ENCODE assay signal across 8 cellular contexts in the genomic region with DNA sequence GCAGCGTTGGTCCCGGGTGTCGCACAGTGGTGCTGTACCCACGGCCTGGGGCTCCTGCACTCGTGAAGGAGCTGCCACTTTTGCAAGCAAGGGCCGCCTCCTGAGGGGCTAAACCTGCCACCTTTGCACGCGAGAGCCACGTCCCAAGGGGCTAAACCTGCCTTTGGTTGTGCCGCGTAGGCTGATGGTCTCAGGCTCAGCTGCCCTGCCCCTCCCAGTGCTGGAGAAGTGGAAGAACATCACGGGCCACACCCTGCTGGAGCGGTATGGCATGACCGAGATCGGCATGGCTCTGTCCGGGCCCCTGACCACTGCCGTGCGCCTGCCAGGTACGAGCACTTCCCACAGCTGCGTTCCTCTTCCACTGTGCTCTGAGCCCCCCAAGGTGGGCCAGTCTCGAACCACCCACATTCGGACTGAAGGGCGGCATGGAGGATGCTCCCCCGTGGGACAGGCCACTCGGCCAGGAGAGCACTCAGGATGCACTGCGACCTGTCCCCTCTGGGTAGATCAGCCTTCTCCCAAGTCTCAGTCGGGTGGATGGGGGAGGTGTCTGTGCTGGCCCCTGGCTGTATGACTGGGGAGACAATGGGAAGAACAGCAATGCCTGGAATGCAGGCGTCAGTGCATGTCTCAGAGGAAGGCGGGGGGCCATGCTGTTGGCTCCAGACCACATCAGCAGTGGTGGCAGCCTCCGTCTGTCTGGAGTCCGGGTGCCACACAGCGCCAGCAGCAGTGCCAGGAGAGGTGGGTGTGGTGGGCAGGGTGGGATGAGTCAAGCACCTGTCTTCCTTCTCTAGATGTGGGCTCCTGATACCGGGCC. TPM values are rescaled to one million over a fixed set of nuclear protein-coding genes. Genes with fewer than 3 reads are reported as not detected.
DNase-seq lines count a peak whose midpoint lies in the region; ATAC-seq and TF ChIP-seq lines count a peak whose summit lies in the region.
"Had no signal": no experiment of that assay in that cellular context is flagged by ENCODE, and none has a peak within 500 bp of the region (broad histone marks: within the 10 kb centered on the region; RNA-seq: fewer than 3 reads in every experiment).

No MANE protein-coding gene starts in this region.

- no peak overlapping the region for H3K4me3 ChIP-seq in fibroblast of mammary gland (ENCODE audit: control insufficient read depth, low read depth, low read length)

- TF ChIP-seq CTCF in activated B cell treated with CpG ODN at 0.5 μM for 24 hours (IDR thresholded peaks at IDR 0.05) (no peak), fibroblast of mammary gland (conservative IDR thresholded peaks at IDR 0.05; ENCODE audit: control insufficient read depth, insufficient read depth, low read depth, low read length) (no peak)

- CTCF ChIA-PET in activated B cell treated with CpG ODN at 0.5 μM for 24 hours (lab: Charles Lee), result interaction anchor here (1.5 kb wide), 1 partner anchor 16 kb away, joined by 3 read pairs; no protein-coding TSS in a partner anchor

- H3K27me3 Mint-ChIP-seq in activated B cell treated with CpG ODN at 0.5 μM for 24 hours, result no peaks in the 10 kb centered on the region
- H3K27me3 Mint-ChIP-seq in stimulated activated memory B cell treated with anti-CD40 and anti-IgM and Interleukin-4, amounts not matched to agents 10 μg/mL and 1 μg/mL and 100 μg/mL, for 72 hours, result no peaks in the 10 kb centered on the region
- H3K27me3 Mint-ChIP-seq: progenitor cell of endocrine pancreas had no signal

- H3K4me1 Mint-ChIP-seq in activated B cell treated with CpG ODN at 0.5 μM for 24 hours, result peaks cover 9% of the 10 kb centered on the region
- peaks cover 14% of the 10 kb centered on the region for H3K4me1 Mint-ChIP-seq in stimulated activated memory B cell treated with anti-CD40 and anti-IgM and Interleukin-4, amounts not matched to agents 10 μg/mL and 1 μg/mL and 100 μg/mL, for 72 hours

- DNase-seq in activated B cell treated with CpG ODN at 0.5 μM for 24 hours (no peak), fibroblast of mammary gland (ENCODE audit: low read depth) (peak; percentile 9)

- peak overlapping the region; percentile 95 for H3K27ac Mint-ChIP-seq in activated B cell treated with CpG ODN at 0.5 μM for 24 hours
- no peak overlapping the region for H3K27ac Mint-ChIP-seq in stimulated activated memory B cell treated with anti-CD40 and anti-IgM and Interleukin-4, amounts not matched to agents 10 μg/mL and 1 μg/mL and 100 μg/mL, for 72 hours

- intact Hi-C loops in activated B cell treated with CpG ODN at 0.5 μM for 24 hours (cut with micrococcal nuclease), result loop anchor here (2.0 kb wide), 3 partner anchors 20 to 102 kb away; a partner anchor contains a TSS

- H3K36me3 Mint-ChIP-seq in activated B cell treated with CpG ODN at 0.5 μM for 24 hours (ENCODE audit: low read depth), result peaks cover 44% of the 10 kb centered on the region
- peaks cover 52% of the 10 kb centered on the region for H3K36me3 Mint-ChIP-seq in stimulated activated memory B cell treated with anti-CD40 and anti-IgM and Interleukin-4, amounts not matched to agents 10 μg/mL and 1 μg/mL and 100 μg/mL, for 72 hours

- H3K9me3 Mint-ChIP-seq in activated B cell treated with CpG ODN at 0.5 μM for 24 hours, result no peaks in the 10 kb centered on the region
- no peaks in the 10 kb centered on the region for H3K9me3 Mint-ChIP-seq in stimulated activated memory B cell treated with anti-CD40 and anti-IgM and Interleukin-4, amounts not matched to agents 10 μg/mL and 1 μg/mL and 100 μg/mL, for 72 hours

- ATAC-seq in GM21576 (IDR thresholded peaks at IDR 0.05; ENCODE audit: unreplicated experiment), result peak; percentile 6
- ATAC-seq in activated B cell treated with CpG ODN at 0.5 μM for 24 hours (ENCODE audit: low read depth), result peak; percentile 7
- peak; percentile 63 for ATAC-seq in stimulated activated memory B cell treated with anti-CD40 and anti-IgM and Interleukin-4, amounts not matched to agents 10 μg/mL and 1 μg/mL and 100 μg/mL, for 72 hours
- ATAC-seq in HG02623 (IDR thresholded peaks at IDR 0.05; ENCODE audit: unreplicated experiment), result no peak
- ATAC-seq in HG02885 (IDR thresholded peaks at IDR 0.05; ENCODE audit: poor library complexity, unreplicated experiment), result no peak
- no peak for ATAC-seq in GM21737 (IDR thresholded peaks at IDR 0.05; ENCODE audit: unreplicated experiment)

- H3K4me3 Mint-ChIP-seq in activated B cell treated with CpG ODN at 0.5 μM for 24 hours, result peak overlapping the region; percentile 78
- peak overlapping the region; percentile 81 for H3K4me3 Mint-ChIP-seq in stimulated activated memory B cell treated with anti-CD40 and anti-IgM and Interleukin-4, amounts not matched to agents 10 μg/mL and 1 μg/mL and 100 μg/mL, for 72 hours

- POLR2A ChIA-PET in activated B cell treated with CpG ODN at 0.5 μM for 24 hours (lab: Charles Lee), result interaction anchor here (0.7 to 5.3 kb wide), 9 partner anchors 14 to 240 kb away, joined by 3 to 28 read pairs (median 4); a partner anchor contains a TSS

RNA-seq across cellular contexts. Expression of a gene that starts 20.7 kb away (rescaled TPM):
- total RNA-seq in activated B cell treated with CpG ODN at 0.5 μM for 24 hours, result 59.6 and 78.0 TPM in 2 replicates

RNA-seq across cellular contexts. Expression of a gene that starts 57.2 kb away (rescaled TPM):
- not detected in 2 replicates for total RNA-seq in activated B cell treated with CpG ODN at 0.5 μM for 24 hours
- total RNA-seq: progenitor cell of endocrine pancreas had no signal

Comparison
In these comparisons a context has a peak if more than half of its experiments do, and no peak if none do; other contexts are left out.
1. ATAC-seq: peak in GM21576 (single experiment), activated B cell treated with CpG ODN at 0.5 μM for 24 hours (single experiment) and stimulated activated memory B cell treated with anti-CD40 and anti-IgM and Interleukin-4, amounts not matched to agents 10 μg/mL and 1 μg/mL and 100 μg/mL, for 72 hours (single experiment); none in HG02623 (single experiment), HG02885 (single experiment) and GM21737 (single experiment).